Comparison of ENCODE assay signal across 10 cellular contexts in the genomic region with DNA sequence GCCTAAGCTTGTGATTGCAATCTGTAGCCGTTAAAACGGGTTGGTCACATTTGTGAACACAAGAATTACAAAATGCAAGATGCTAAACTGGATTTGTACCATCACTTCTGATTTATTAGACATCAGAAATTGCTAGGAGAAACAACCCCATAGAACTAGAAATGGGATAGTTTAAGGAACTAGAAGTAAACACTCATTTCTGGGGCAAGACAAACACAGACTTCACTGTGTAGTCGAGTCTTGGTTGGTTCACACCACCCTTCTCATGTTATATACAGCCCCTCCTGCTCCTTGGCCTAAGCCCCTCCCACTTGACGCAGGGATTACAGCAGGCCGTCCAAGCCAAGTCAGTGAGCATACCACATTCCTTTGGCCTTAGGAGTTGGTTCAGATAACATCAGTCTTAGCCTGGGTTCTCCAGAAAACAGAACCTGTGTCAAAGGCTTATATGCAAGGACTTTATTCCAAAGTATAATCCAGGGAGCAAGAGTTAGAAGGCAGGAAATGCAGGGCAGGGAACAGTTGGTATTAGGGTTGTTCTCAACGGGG. TPM values are rescaled to one million over a fixed set of nuclear protein-coding genes. Genes with fewer than 3 reads are reported as not detected.
DNase-seq lines count a peak whose midpoint lies in the region; ATAC-seq and TF ChIP-seq lines count a peak whose summit lies in the region.
"Had no signal": no experiment of that assay in that cellular context is flagged by ENCODE, and none has a peak within 500 bp of the region (broad histone marks: within the 10 kb centered on the region; RNA-seq: fewer than 3 reads in every experiment).

No MANE protein-coding gene starts in this region.

- peak overlapping the region; percentile 6 for H3K27ac Mint-ChIP-seq in activated CD8-positive, alpha-beta T cell treated with anti-CD3 and anti-CD28 coated beads for 36 hours
- peak overlapping the region; percentile 46 for H3K27ac Mint-ChIP-seq in type B pancreatic cell
- H3K27ac Mint-ChIP-seq: activated T-helper 17 cell treated with anti-CD3 and anti-CD28 coated beads, Interleukin-2, amount 50 U/mL, for 72 hours had no signal

- intact Hi-C loops in activated CD8-positive, alpha-beta T cell treated with anti-CD3 and anti-CD28 coated beads for 36 hours (cut with micrococcal nuclease), result no loop called here

- peaks cover 8% of the 10 kb centered on the region for H3K9me3 Mint-ChIP-seq in activated CD8-positive, alpha-beta T cell treated with anti-CD3 and anti-CD28 coated beads for 36 hours
- H3K9me3 Mint-ChIP-seq in type B pancreatic cell, result peaks cover 10% of the 10 kb centered on the region
- H3K9me3 Mint-ChIP-seq: activated T-helper 17 cell treated with anti-CD3 and anti-CD28 coated beads, Interleukin-2, amount 50 U/mL, for 72 hours had no signal

- ATAC-seq in activated CD8-positive, alpha-beta T cell treated with anti-CD3 and anti-CD28 coated beads for 36 hours, result no peak
- no peak for ATAC-seq in GM21447 (IDR thresholded peaks at IDR 0.05; ENCODE audit: unreplicated experiment)

- H3K36me3 Mint-ChIP-seq in activated CD8-positive, alpha-beta T cell treated with anti-CD3 and anti-CD28 coated beads for 36 hours (ENCODE audit: low read depth), result peaks cover 3% of the 10 kb centered on the region
- H3K36me3 Mint-ChIP-seq in type B pancreatic cell, result no peaks in the 10 kb centered on the region

- DNase-seq in HT-29 (ENCODE audit: low spot score) (peak; percentile 35), glomerular visceral epithelial cell (ENCODE audit: extremely low spot score) (peak; percentile 7), type B pancreatic cell (ENCODE audit: extremely low spot score, unreplicated experiment) (no peak), kidney glomerular epithelial cell (lab: John Stamatoyannopoulos, UW) (no peak), mesenteric fat pad (ENCODE audit: low spot score) (no peak)
- no peak for DNase-seq in activated CD8-positive, alpha-beta T cell treated with anti-CD3 and anti-CD28 coated beads for 36 hours
- DNase-seq: GDM1, NCI-H748 treated with DMSO at 0.1 percent for 48 hours had no signal

- no peak for TF ChIP-seq CTCF in activated CD8-positive, alpha-beta T cell treated with anti-CD3 and anti-CD28 coated beads for 36 hours (IDR thresholded peaks at IDR 0.05)
- no peak for TF ChIP-seq CTCF in type B pancreatic cell (conservative IDR thresholded peaks at IDR 0.05)

- CTCF ChIA-PET in activated CD8-positive, alpha-beta T cell treated with anti-CD3 and anti-CD28 coated beads for 36 hours (lab: Charles Lee), result interaction anchor here (0.9 kb wide), 1 partner anchor 13 kb away, joined by 4 read pairs; no protein-coding TSS in a partner anchor

- POLR2A ChIA-PET in activated CD8-positive, alpha-beta T cell treated with anti-CD3 and anti-CD28 coated beads for 36 hours (lab: Charles Lee), result no interaction called here

- H3K27me3 Mint-ChIP-seq in activated CD8-positive, alpha-beta T cell treated with anti-CD3 and anti-CD28 coated beads for 36 hours, result peaks cover 17% of the 10 kb centered on the region
- H3K27me3 Mint-ChIP-seq in type B pancreatic cell, result no peaks in the 10 kb centered on the region

- no peak overlapping the region for H3K4me3 Mint-ChIP-seq in activated CD8-positive, alpha-beta T cell treated with anti-CD3 and anti-CD28 coated beads for 36 hours
- no peak overlapping the region for H3K4me3 Mint-ChIP-seq in type B pancreatic cell
- H3K4me3 Mint-ChIP-seq: activated T-helper 17 cell treated with anti-CD3 and anti-CD28 coated beads, Interleukin-2, amount 50 U/mL, for 72 hours had no signal

- peaks cover 14% of the 10 kb centered on the region for H3K4me1 Mint-ChIP-seq in activated CD8-positive, alpha-beta T cell treated with anti-CD3 and anti-CD28 coated beads for 36 hours (ENCODE audit: low read depth)
- H3K4me1 Mint-ChIP-seq in type B pancreatic cell (ENCODE audit: unreplicated experiment), result no peaks in the 10 kb centered on the region

RNA-seq across cellular contexts. Expression of gene NRAP, which starts 2.0 kb away (rescaled TPM):
- total RNA-seq in HT-29 (2014; rRNA removed; shearing (Covaris generic)), result not detected in 2 replicates
- not detected for total RNA-seq in activated CD8-positive, alpha-beta T cell treated with anti-CD3 and anti-CD28 coated beads for 36 hours
- total RNA-seq in type B pancreatic cell (ENCODE audit: low replicate concordance) (0.05 TPM in 1 of 2 replicates, not detected in the other), mesenteric fat pad (0.06 TPM)
- total RNA-seq: activated T-helper 17 cell treated with anti-CD3 and anti-CD28 coated beads, Interleukin-2, amount 50 U/mL, for 72 hours had no signal

RNA-seq across cellular contexts. Expression of gene CASP7, which starts 13.8 kb away (rescaled TPM):
- total RNA-seq in HT-29 (2014; rRNA removed; shearing (Covaris generic)), result 22.2 TPM in 2 replicates
- 10 to 100 TPM; 23.7 to 24.2 TPM for total RNA-seq in activated CD8-positive, alpha-beta T cell treated with anti-CD3 and anti-CD28 coated beads for 36 hours
- total RNA-seq in type B pancreatic cell (ENCODE audit: low replicate concordance) (27.5 and 37.8 TPM in 2 replicates), mesenteric fat pad (37.0 TPM)

Comparison
In these comparisons a context has a peak if more than half of its experiments do, and no peak if none do; other contexts are left out.
1. DNase-seq: peak in HT-29 (single experiment) and glomerular visceral epithelial cell (single experiment); none in activated CD8-positive, alpha-beta T cell treated with anti-CD3 and anti-CD28 coated beads for 36 hours (single experiment), type B pancreatic cell (single experiment), kidney glomerular epithelial cell (single experiment) and mesenteric fat pad (single experiment).